11 cellular contexts compared by ENCODE assay signal in genomic region chr15:31230630-31231485, GRCh38.
DNase-seq lines count a peak whose midpoint lies in the region; ATAC-seq and TF ChIP-seq lines count a peak whose summit lies in the region.
"Had no signal": no experiment of that assay in that cellular context is flagged by ENCODE, and none has a peak within 500 bp of the region (broad histone marks: within the 10 kb centered on the region; RNA-seq: fewer than 3 reads in every experiment).

No MANE protein-coding gene starts in this region.

- H4K20me1 ChIP-seq in IMR-90 (ENCODE audit: insufficient read depth, low read length) (no peaks in the 10 kb centered on the region), GM23338 (replicated peaks; ENCODE audit: insufficient read depth) (no peaks in the 10 kb centered on the region)

- in situ Hi-C loops in IMR-90 (cut with MboI; ENCODE audit: low sequenced_read_pairs), result no loop called here

- no peak overlapping the region for H2BK15ac ChIP-seq in IMR-90 (ENCODE audit: low read depth, low read length)

- H4K8ac ChIP-seq in IMR-90 (ENCODE audit: low read depth in 2 of 2, low read length in 2 of 2), result no peak overlapping the region

- H3K23ac ChIP-seq in IMR-90 (ENCODE audit: low read depth, low read length), result no peak overlapping the region

- H2AFZ ChIP-seq in IMR-90 (replicated peaks; ENCODE audit: low read length, poor library complexity) (peak overlapping the region; percentile 39), GM23338 (no peak overlapping the region)

- H2BK5ac ChIP-seq in IMR-90 (ENCODE audit: low read depth, low read length, poor library complexity, severe bottlenecking), result no peak overlapping the region

- no peaks in the 10 kb centered on the region for H3K79me2 ChIP-seq in GM23338 (replicated peaks; ENCODE audit: insufficient read depth)

- no peak overlapping the region for H3K56ac ChIP-seq in IMR-90 (ENCODE audit: extremely low read depth, insufficient read depth, low read length)

- DNase-seq in activated T-cell treated with anti-CD3 and anti-CD28 coated beads, Interleukin-2, amount 50 U/mL, for 1 hour, result peak; percentile 8
- no peak for DNase-seq in activated T-cell treated with anti-CD3 and anti-CD28 coated beads, Interleukin-2, amount 50 U/mL, for 24 hours
- no peak for DNase-seq in IMR-90
- DNase-seq in thyroid gland, result peak; percentile 57 to 70
- DNase-seq in HEK293T (ENCODE audit: extremely low spot score), result no peak
- DNase-seq in GM23338 (ENCODE audit: low spot score), result no peak
- DNase-seq in ascending aorta (ENCODE audit: low spot score in 2 of 2), result no peak

- TF ChIP-seq CTCF in IMR-90 (conservative IDR thresholded peaks at IDR 0.05; ENCODE audit: low read depth, low read length) (no peak), thyroid gland (IDR thresholded peaks at IDR 0.05) (no peak), GM23338 (conservative IDR thresholded peaks at IDR 0.05; ENCODE audit: low read depth in 2 of 2) (no peak), ascending aorta (IDR thresholded peaks at IDR 0.05) (no peak)

- CTCF ChIA-PET in IMR-90 (lab: Yijun Ruan, JAX), result no interaction called here
- CTCF ChIA-PET in HEK293T (lab: Yijun Ruan, JAX), result no interaction called here

- H2AK5ac ChIP-seq in IMR-90 (ENCODE audit: low read depth, low read length), result no peak overlapping the region

- H3K18ac ChIP-seq in IMR-90 (ENCODE audit: low read depth, low read length), result no peak overlapping the region

- H3K9me1 ChIP-seq in IMR-90 (ENCODE audit: insufficient read depth, low read length), result no peaks in the 10 kb centered on the region

- no peak for TF ChIP-seq POLR2A in IMR-90 (IDR thresholded peaks at IDR 0.05; ENCODE audit: low read depth, low read length)
- TF ChIP-seq POLR2A in thyroid gland (IDR thresholded peaks at IDR 0.05), result no peak

- intact Hi-C loops in IMR-90 (cut with micrococcal nuclease) (no loop called here), thyroid gland (cut with DNase I) (no loop called here), ascending aorta (cut with DNase I) (no loop called here)

- H3K14ac ChIP-seq in IMR-90 (replicated peaks; ENCODE audit: low read depth, low read length), result no peak overlapping the region

- H3K4me3 Mint-ChIP-seq in activated T-cell treated with anti-CD3 and anti-CD28 coated beads, Interleukin-2, amount 50 U/mL, for 24 hours, result no peak overlapping the region
- no peak overlapping the region for H3K4me3 Mint-ChIP-seq in GM23338

- H3K27ac ChIP-seq in IMR-90 (ENCODE audit: insufficient read depth, low read length) (no peak overlapping the region), thyroid gland (no peak overlapping the region), GM23338 (ENCODE audit: low read depth) (no peak overlapping the region), ascending aorta (no peak overlapping the region)
- H3K27ac ChIP-seq: esophagus muscularis mucosa, HL-60 had no signal

- H3K9ac ChIP-seq in IMR-90 (ENCODE audit: low read depth, low read length), result no peak overlapping the region

- peaks cover 3% of the 10 kb centered on the region; the same call in 1 of the 2 replicates for H3K4me1 ChIP-seq in IMR-90 (ENCODE audit: control insufficient read depth, insufficient read depth, low read length)
- H3K4me1 ChIP-seq in thyroid gland, result peaks cover 3 to 31% of the 10 kb centered on the region in 2 donors
- H3K4me1 ChIP-seq in GM23338 (ENCODE audit: insufficient read depth), result no peaks in the 10 kb centered on the region
- peaks cover 0 to 3% of the 10 kb centered on the region in 2 donors for H3K4me1 ChIP-seq in ascending aorta

- H3K27me3 Mint-ChIP-seq in activated T-cell treated with anti-CD3 and anti-CD28 coated beads, Interleukin-2, amount 50 U/mL, for 24 hours, result no peaks in the 10 kb centered on the region
- peaks cover 5% of the 10 kb centered on the region for H3K27me3 Mint-ChIP-seq in GM23338 (ENCODE audit: insufficient read depth, low read depth, poor library complexity)

- H3K79me1 ChIP-seq in IMR-90 (ENCODE audit: low read depth in 1 of 2, low read length in 2 of 2), result no peaks in the 10 kb centered on the region

- H3K9me3 Mint-ChIP-seq in activated T-cell treated with anti-CD3 and anti-CD28 coated beads, Interleukin-2, amount 50 U/mL, for 24 hours, result no peaks in the 10 kb centered on the region
- H3K9me3 Mint-ChIP-seq in GM23338, result no peaks in the 10 kb centered on the region; the same call in 1 of the 3 replicates

- no peaks in the 10 kb centered on the region for H3K4me1 Mint-ChIP-seq in activated T-cell treated with anti-CD3 and anti-CD28 coated beads, Interleukin-2, amount 50 U/mL, for 24 hours (ENCODE audit: low read depth)
- no peaks in the 10 kb centered on the region for H3K4me1 Mint-ChIP-seq in GM23338

- no peaks in the 10 kb centered on the region for H3F3A ChIP-seq in GM23338 (replicated peaks; ENCODE audit: low read depth)

- TF ChIP-seq RAD21 in IMR-90 (IDR thresholded peaks at IDR 0.05; ENCODE audit: low read length), result no peak

- H2BK120ac ChIP-seq in IMR-90 (ENCODE audit: low read depth, low read length), result no peak overlapping the region

- no peak overlapping the region for H2AK9ac ChIP-seq in IMR-90 (replicated peaks; ENCODE audit: low read depth, low read length, poor library complexity)

- dilution Hi-C loops in IMR-90 (cut with HindIII; ENCODE audit: low sequenced_read_pairs, unreplicated experiment), result no loop called here

- H3K36me3 ChIP-seq in IMR-90 (ENCODE audit: control insufficient read depth, insufficient read depth, low read length) (no peaks in the 10 kb centered on the region), thyroid gland (no peaks in the 10 kb centered on the region), GM23338 (ENCODE audit: insufficient read depth) (no peaks in the 10 kb centered on the region), ascending aorta (no peaks in the 10 kb centered on the region)
- H3K36me3 ChIP-seq: esophagus muscularis mucosa had no signal

- POLR2A ChIA-PET in IMR-90 (lab: Charles Lee; ENCODE audit: unreplicated experiment) (no interaction called here), HEK293T (lab: Yijun Ruan, JAX) (no interaction called here)

- H3K27me3 ChIP-seq in IMR-90 (ENCODE audit: control insufficient read depth, insufficient read depth, low read length), result peaks cover 2% of the 10 kb centered on the region
- no peaks in the 10 kb centered on the region for H3K27me3 ChIP-seq in thyroid gland
- no peaks in the 10 kb centered on the region for H3K27me3 ChIP-seq in GM23338 (ENCODE audit: insufficient read depth)
- no peaks in the 10 kb centered on the region for H3K27me3 ChIP-seq in ascending aorta

- BruUV-seq in IMR-90 (replicated peaks; lab: Mats Ljungman, UMichigan), result no TSS peak

- no peak overlapping the region for H4K5ac ChIP-seq in IMR-90 (ENCODE audit: low read depth, low read length)

- no peaks in the 10 kb centered on the region for H3K36me3 Mint-ChIP-seq in activated T-cell treated with anti-CD3 and anti-CD28 coated beads, Interleukin-2, amount 50 U/mL, for 24 hours (ENCODE audit: low read depth)
- H3K36me3 Mint-ChIP-seq in GM23338 (ENCODE audit: low read depth), result no peaks in the 10 kb centered on the region; the same call in 2 of the 3 replicates

- no peak overlapping the region for H2BK20ac ChIP-seq in IMR-90 (ENCODE audit: low read depth, low read length)

- H3K4ac ChIP-seq in IMR-90 (ENCODE audit: low read depth, low read length), result no peak overlapping the region

- H4K91ac ChIP-seq in IMR-90 (ENCODE audit: insufficient read depth, low read depth, low read length), result no peak overlapping the region

- H3K9me2 ChIP-seq in GM23338 (ENCODE audit: insufficient read depth), result no peaks in the 10 kb centered on the region

- H3K4me3 ChIP-seq in IMR-90 (ENCODE audit: insufficient read depth, low read depth, low read length) (no peak overlapping the region), thyroid gland (replicated peaks in 1 of 3) (no peak overlapping the region), GM23338 (no peak overlapping the region), ascending aorta (no peak overlapping the region)
- H3K4me3 ChIP-seq: esophagus muscularis mucosa had no signal

- H3K9me3 ChIP-seq in IMR-90 (ENCODE audit: control insufficient read depth, insufficient read depth, low read length), result peaks cover 2% of the 10 kb centered on the region; the same call in 1 of the 2 replicates
- no peaks in the 10 kb centered on the region for H3K9me3 ChIP-seq in thyroid gland
- no peaks in the 10 kb centered on the region for H3K9me3 ChIP-seq in ascending aorta
- H3K9me3 ChIP-seq: esophagus muscularis mucosa had no signal

- H3K27ac Mint-ChIP-seq in activated T-cell treated with anti-CD3 and anti-CD28 coated beads, Interleukin-2, amount 50 U/mL, for 24 hours, result no peak overlapping the region
- no peak overlapping the region for H3K27ac Mint-ChIP-seq in GM23338

- 60% methylated on average over 1 of the region's 6 CpGs; no CpG with 5 or more reads in 1 of the 2 experiments for WGBS in IMR-90 (ENCODE audit: extremely low coverage in 2 of 2, insufficient read length in 1 of 2), 2 experiments
- 73 to 75% methylated on average over 5 to 6 of the region's 6 CpGs for WGBS in thyroid gland, 2 donors

- ATAC-seq in HG02610 (IDR thresholded peaks at IDR 0.05; ENCODE audit: unreplicated experiment), result peak; percentile 89
- no peak for ATAC-seq in IMR-90 (ENCODE audit: low read depth)
- ATAC-seq in GM23338, result no peak
- ATAC-seq: Panc1 had no signal

- H3K4me2 ChIP-seq in IMR-90 (ENCODE audit: low read depth, low read length), result no peak overlapping the region
- no peak overlapping the region for H3K4me2 ChIP-seq in GM23338

TF ChIP-seq in IMR-90, 13 proteins besides CTCF, POLR2A, EP300 and RAD21 (continues in another document):
- TF ChIP-seq CEBPB (IDR thresholded peaks at IDR 0.05; ENCODE audit: low read depth, low read length), result no peak

TF ChIP-seq in HEK293T, 16 proteins besides CTCF, POLR2A, EP300 and RAD21 (continues in another document):
- no peak for TF ChIP-seq LEF1 (IDR thresholded peaks at IDR 0.05; ENCODE audit: borderline replicate concordance)

Comparison
In these comparisons a context has a peak if more than half of its experiments do, and no peak if none do; other contexts are left out.
1. DNase-seq: peak in activated T-cell treated with anti-CD3 and anti-CD28 coated beads, Interleukin-2, amount 50 U/mL, for 1 hour (single experiment) and thyroid gland (2 of 2); none in activated T-cell treated with anti-CD3 and anti-CD28 coated beads, Interleukin-2, amount 50 U/mL, for 24 hours (single experiment), IMR-90 (single experiment), HEK293T (single experiment), GM23338 (single experiment) and ascending aorta (0 of 2).